Comparison of ENCODE assay signal across 8 cellular contexts in genomic region chr2:68499133-68499532, GRCh38. TPM values are rescaled to one million over a fixed set of nuclear protein-coding genes. Genes with fewer than 3 reads are reported as not detected.
"Had no signal": no experiment of that assay in that cellular context is flagged by ENCODE, and none has a peak within 500 bp of the region (broad histone marks: within the 10 kb centered on the region; RNA-seq: fewer than 3 reads in every experiment).

No MANE protein-coding gene starts in this region.

- H3K4me3 ChIP-seq: GM12878 had no signal

- ATAC-seq: GM12878 had no signal

- FAIRE-seq: GM12878, GM12891, GM12892, GM18507, GM19239 had no signal

- DNase-seq: GDM1, GF-D8 had no signal

RNA-seq across cellular contexts. Expression of gene FBXO48, which starts 32.0 kb away (rescaled TPM):
- total RNA-seq: G401 had no signal
